ENCODE assay signal across 2 cellular contexts in the genomic region with DNA sequence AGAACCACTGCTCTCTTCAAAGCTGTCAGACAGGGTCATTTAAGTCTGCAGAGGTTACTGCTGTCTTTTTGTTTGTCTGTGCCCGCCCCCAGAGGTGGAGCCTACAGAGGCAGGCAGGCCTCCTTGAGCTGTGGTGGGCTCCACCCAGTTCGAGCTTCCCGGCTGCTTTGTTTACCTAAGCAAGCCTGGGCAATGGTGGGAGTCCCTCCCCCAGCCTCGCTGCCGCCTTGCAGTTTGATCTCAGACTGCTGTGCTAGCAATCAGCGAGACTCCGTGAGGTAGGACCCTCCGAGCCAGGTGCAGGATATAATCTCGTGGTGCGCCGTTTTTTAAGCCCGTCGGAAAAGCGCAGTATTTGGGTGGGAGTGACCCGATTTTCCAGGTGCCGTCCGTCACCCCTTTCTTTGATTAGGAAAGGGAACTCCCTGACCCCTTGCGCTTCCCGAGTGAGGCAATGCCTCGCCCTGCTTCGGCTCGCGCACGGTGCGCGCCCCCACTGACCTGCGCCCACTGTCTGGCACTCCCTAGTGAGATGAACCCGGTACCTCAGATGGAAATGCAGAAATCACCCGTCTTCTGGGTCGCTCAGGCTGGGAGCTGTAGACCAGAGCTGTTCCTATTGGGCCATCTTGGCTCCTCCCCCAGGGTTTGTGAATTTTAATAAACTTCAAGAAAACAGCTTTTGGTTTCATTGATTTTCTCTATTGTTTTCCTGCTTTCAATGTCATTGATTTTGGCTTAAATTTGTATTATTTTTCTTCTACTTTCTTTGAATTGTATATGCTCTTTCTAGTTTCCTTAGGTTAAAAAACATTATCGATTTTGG.
TF ChIP-seq lines count a peak whose summit lies in the region.
"Not testable (repeated sequence)": the region's sequence is repeated elsewhere in the genome, so short reads cannot be mapped to it uniquely, and the experiment has no call there.

No MANE protein-coding gene starts in this region.

TF ChIP-seq in HEK293, 187 proteins besides CTCF, POLR2A, EP300 and RAD21:
- TF ChIP-seq PATZ1 (tag by site-specific recombination; IDR thresholded peaks at IDR 0.05): 0 out of 2 replicates have a peak, but pooled peaks have one; percentile 33
- TF ChIP-seq GLIS1 (tag by site-specific recombination; IDR thresholded peaks at IDR 0.05): peak; percentile 52; the same call in 1 of the 2 replicates
- 0 out of 2 replicates have a peak, but pooled peaks have one; percentile 11 for TF ChIP-seq ZBTB17 (tag by site-specific recombination; IDR thresholded peaks at IDR 0.05)
- TF ChIP-seq GLIS2 (tag by site-specific recombination; IDR thresholded peaks at IDR 0.05): 0 out of 2 replicates have a peak, but pooled peaks have one; percentile 15
- TF ChIP-seq ZNF335 (tag by site-specific recombination; conservative IDR thresholded peaks at IDR 0.05): peak; percentile 42

TF ChIP-seq in HepG2, 621 proteins besides CTCF, POLR2A, EP300 and RAD21:
- TF ChIP-seq FOXA1 (IDR thresholded peaks at IDR 0.05): not testable (repeated sequence)
- TF ChIP-seq FOXA1 (CRISPR knock-in tag; IDR thresholded peaks at IDR 0.05) (peak; percentile 57), PATZ1 (CRISPR knock-in tag; IDR thresholded peaks at IDR 0.05) (0 out of 2 replicates have a peak, but pooled peaks have one; percentile 25)
TF ChIP-seq in HepG2: peak in this region for 2; not testable (repeated sequence) for 619.
